16 cellular contexts compared by ENCODE assay signal in genomic region chr1:66575739-66576138, GRCh38. TPM values are rescaled to one million over a fixed set of nuclear protein-coding genes. Genes with fewer than 3 reads are reported as not detected.
DNase-seq lines count a peak whose midpoint lies in the region; ATAC-seq and TF ChIP-seq lines count a peak whose summit lies in the region.
"Had no signal": no experiment of that assay in that cellular context is flagged by ENCODE, and none has a peak within 500 bp of the region (broad histone marks: within the 10 kb centered on the region; RNA-seq: fewer than 3 reads in every experiment).

No MANE protein-coding gene starts in this region.

- H3K4me1 ChIP-seq in SJSA1 (replicated peaks): peaks cover 42% of the 10 kb centered on the region

- H3K36me3 ChIP-seq in SJSA1: no peaks in the 10 kb centered on the region
- H3K36me3 ChIP-seq: vagina had no signal

- DNase-seq in AG08395 (ENCODE audit: low spot score) (peak; percentile 35), GM03348 (ENCODE audit: low spot score) (peak; percentile 32), SJSA1 (ENCODE audit: low read depth in 1 of 2, low spot score in 2 of 2) (peak; percentile 38 to 48), fibroblast of the aortic adventitia (ENCODE audit: low read depth) (peak; percentile 97), amygdala (lab: John Stamatoyannopoulos, UW) (no peak)
- DNase-seq in activated effector memory CD4-positive, alpha-beta T cell treated with anti-CD3 and anti-CD28 coated beads, Interleukin-2, amount 50 U/mL, for 16 hours: no peak
- DNase-seq: activated CD8-positive, alpha-beta memory T cell treated with anti-CD3 and anti-CD28 coated beads for 24 hours; activated naive CD8-positive, alpha-beta T cell treated with anti-CD3 and anti-CD28 coated beads for 36 hours; CD8-positive, alpha-beta memory T cell; effector CD8-positive, alpha-beta T cell; naive thymus-derived CD8-positive, alpha-beta T cell; stimulated activated CD8-positive, alpha-beta memory T cell treated with anti-CD3 and anti-CD28 coated beads, Interleukin-4, amount 100 ng/mL, for 48 hours; T-helper 2 cell had no signal

- H3K9me3 ChIP-seq in SJSA1 (replicated peaks): no peaks in the 10 kb centered on the region
- H3K9me3 ChIP-seq: vagina had no signal

- H3K27ac ChIP-seq in SJSA1: no peak overlapping the region
- H3K27ac ChIP-seq: vagina had no signal

- no peak for TF ChIP-seq CTCF in fibroblast of the aortic adventitia (IDR thresholded peaks at IDR 0.05; ENCODE audit: insufficient read depth, low read length)

- no peaks in the 10 kb centered on the region for H3K27me3 ChIP-seq in SJSA1 (replicated peaks)
- H3K27me3 ChIP-seq: vagina had no signal

- no peak for ATAC-seq in HG02588 (IDR thresholded peaks at IDR 0.05; ENCODE audit: unreplicated experiment)
- no peak for ATAC-seq in HG03442 (IDR thresholded peaks at IDR 0.05; ENCODE audit: unreplicated experiment)
- ATAC-seq: naive thymus-derived CD8-positive, alpha-beta T cell had no signal

- no peak overlapping the region for H3K4me3 ChIP-seq in SJSA1
- no peak overlapping the region for H3K4me3 ChIP-seq in fibroblast of the aortic adventitia (ENCODE audit: low read depth, low read length)
- H3K4me3 ChIP-seq: vagina had no signal

RNA-seq across cellular contexts. Expression of gene SGIP1, which starts 41.8 kb away (rescaled TPM):
- total RNA-seq in SJSA1 (2014; rRNA removed; shearing (Covaris generic)): 0.41 and 2.8 TPM in 2 replicates
- total RNA-seq in fibroblast of the aortic adventitia (ENCODE audit: low replicate concordance): 2.1 and 21.1 TPM in 2 replicates
- total RNA-seq: activated naive CD8-positive, alpha-beta T cell treated with anti-CD3 and anti-CD28 coated beads for 36 hours; CD8-positive, alpha-beta memory T cell; naive thymus-derived CD8-positive, alpha-beta T cell had no signal

Comparison
In these comparisons a context has a peak if more than half of its experiments do, and no peak if none do; other contexts are left out.
1. DNase-seq: peak in AG08395 (single experiment), GM03348 (single experiment), SJSA1 (2 of 2) and fibroblast of the aortic adventitia (single experiment); none in amygdala (0 of 56) and activated effector memory CD4-positive, alpha-beta T cell treated with anti-CD3 and anti-CD28 coated beads, Interleukin-2, amount 50 U/mL, for 16 hours (single experiment).